ENCODE assay signal across 8 cellular contexts in genomic region chr5:1111727-1112289, GRCh38. TPM values are rescaled to one million over a fixed set of nuclear protein-coding genes. Genes with fewer than 3 reads are reported as not detected.
DNase-seq lines count a peak whose midpoint lies in the region; ATAC-seq and TF ChIP-seq lines count a peak whose summit lies in the region.

TSS of gene SLC12A7 (minus strand) at chr5:1112063. CDS start at chr5:1111991, 72 bp downstream.

- peak within 1 kb of the TSS; percentile 53 for H3K9ac ChIP-seq in IMR-90 (ENCODE audit: low read depth, low read length)
- H3K9ac ChIP-seq in mammary epithelial cell (ENCODE audit: insufficient read depth, low read length) = peak within 1 kb of the TSS; percentile 71

- BruUV-seq in IMR-90 (replicated peaks; lab: Mats Ljungman, UMichigan) (no TSS peak), mammary epithelial cell (replicated peaks; lab: Mats Ljungman, UMichigan) (no TSS peak)

- peak within 1 kb of the TSS; percentile 81 for H3K4me2 ChIP-seq in IMR-90 (ENCODE audit: low read depth, low read length)
- H3K4me2 ChIP-seq in mammary epithelial cell (ENCODE audit: insufficient read depth, low read depth, low read length) = peak within 1 kb of the TSS; percentile 74

- H3K79me1 ChIP-seq in IMR-90 (ENCODE audit: low read depth in 1 of 2, low read length in 2 of 2) = 0 out of 4 replicates have a peak, but pooled peaks cover 0 to 3% of the 10 kb centered on the region in 2 experiments

- WGBS in IMR-90 (ENCODE audit: extremely low coverage in 2 of 2, insufficient read length in 1 of 2), 2 experiments = 1% methylated on average over 16 of the region's 79 CpGs; no CpG with 5 or more reads in 1 of the 2 experiments
- WGBS in mammary epithelial cell (ENCODE audit: low coverage, missing lambda C conversion rate) = no CpG with 5 or more reads among the region's 79 CpGs

- ATAC-seq in IMR-90 (ENCODE audit: low read depth) = peak; percentile 79

- H3K27ac ChIP-seq in IMR-90 (ENCODE audit: insufficient read depth, low read length) (peak within 1 kb of the TSS; percentile 2), mammary epithelial cell (ENCODE audit: insufficient read depth, low read depth, low read length) (peak within 1 kb of the TSS; percentile 36)

- H3K18ac ChIP-seq in IMR-90 (ENCODE audit: low read depth, low read length) = peak within 1 kb of the TSS; percentile 7; the same call in 1 of the 2 replicates

- H3K4me1 ChIP-seq in IMR-90 (ENCODE audit: control insufficient read depth, insufficient read depth, low read length) (peaks cover 4% of the 10 kb centered on the region; the same call in 1 of the 2 replicates), mammary epithelial cell (ENCODE audit: insufficient read depth, low read length) (peaks cover 13% of the 10 kb centered on the region)

- H2BK15ac ChIP-seq in IMR-90 (ENCODE audit: low read depth, low read length) = no peak within 1 kb of the TSS

- peak within 1 kb of the TSS; percentile 88 for H2AK9ac ChIP-seq in IMR-90 (replicated peaks; ENCODE audit: low read depth, low read length, poor library complexity)

- peaks cover 19% of the 10 kb centered on the region for H3K79me2 ChIP-seq in mammary epithelial cell (ENCODE audit: insufficient read depth, low read length)

- no peak within 1 kb of the TSS for H2BK120ac ChIP-seq in IMR-90 (ENCODE audit: low read depth, low read length)

- H3K14ac ChIP-seq in IMR-90 (replicated peaks; ENCODE audit: low read depth, low read length) = peak within 1 kb of the TSS; percentile 79; the same call in 1 of the 2 replicates

- POLR2A ChIA-PET in IMR-90 (lab: Charles Lee; ENCODE audit: unreplicated experiment) = no interaction called here

- peak within 1 kb of the TSS; percentile 26 to 84; a peak in 3 of 4 replicates for H4K8ac ChIP-seq in IMR-90 (ENCODE audit: low read depth in 2 of 2, low read length in 2 of 2)

- H2AK5ac ChIP-seq in IMR-90 (ENCODE audit: low read depth, low read length) = no peak within 1 kb of the TSS

- H2BK20ac ChIP-seq in IMR-90 (ENCODE audit: low read depth, low read length) = no peak within 1 kb of the TSS

- peak; percentile 32; the same call in 1 of the 2 replicates for TF ChIP-seq POLR2A in IMR-90 (IDR thresholded peaks at IDR 0.05; ENCODE audit: low read depth, low read length)

- CTCF ChIA-PET in IMR-90 (lab: Yijun Ruan, JAX) (no interaction called here), mammary epithelial cell (lab: Charles Lee; ENCODE audit: low non-redundant PET) (no interaction called here)

- peaks cover 19% of the 10 kb centered on the region for H3K27me3 ChIP-seq in IMR-90 (ENCODE audit: control insufficient read depth, insufficient read depth, low read length)
- H3K27me3 ChIP-seq in mammary epithelial cell (ENCODE audit: insufficient read depth, low read length) = no peaks in the 10 kb centered on the region
- H3K27me3 ChIP-seq in kidney epithelial cell (ENCODE audit: control insufficient read depth, insufficient read depth, low read length) = no peaks in the 10 kb centered on the region

- H3K23ac ChIP-seq in IMR-90 (ENCODE audit: low read depth, low read length) = peak within 1 kb of the TSS; percentile 76; the same call in 1 of the 2 replicates

- H2AFZ ChIP-seq in IMR-90 (replicated peaks; ENCODE audit: low read length, poor library complexity) = peak within 1 kb of the TSS; percentile 90
- H2AFZ ChIP-seq in mammary epithelial cell (ENCODE audit: low read depth, low read length) = peak within 1 kb of the TSS; percentile 78

- H3K4ac ChIP-seq in IMR-90 (ENCODE audit: low read depth, low read length) = peak within 1 kb of the TSS; percentile 72

- dilution Hi-C loops in IMR-90 (cut with HindIII; ENCODE audit: low sequenced_read_pairs, unreplicated experiment) = no loop called here
- dilution Hi-C loops in mammary epithelial cell (cut with HindIII; ENCODE audit: low sequenced_read_pairs) = no loop called here

- TF ChIP-seq CTCF in AG09309 (IDR thresholded peaks at IDR 0.05; ENCODE audit: control insufficient read depth, insufficient read depth, low read depth, low read length, missing control alignments) (no peak), IMR-90 (conservative IDR thresholded peaks at IDR 0.05; ENCODE audit: low read depth, low read length) (no peak), mammary epithelial cell (conservative IDR thresholded peaks at IDR 0.05 in 1 of 2, IDR thresholded peaks at IDR 0.05 in 1 of 2; ENCODE audit: extremely low read depth in 1 of 2, insufficient read depth in 1 of 2, low read depth in 1 of 2, low read length in 2 of 2) (no peak), kidney epithelial cell (IDR thresholded peaks at IDR 0.05; ENCODE audit: insufficient read depth, low read length, poor library complexity, severe bottlenecking) (no peak)

- no peaks in the 10 kb centered on the region for H3K9me3 ChIP-seq in IMR-90 (ENCODE audit: control insufficient read depth, insufficient read depth, low read length)
- no peaks in the 10 kb centered on the region for H3K9me3 ChIP-seq in mammary epithelial cell (replicated peaks; ENCODE audit: insufficient read depth, low read length)

- peak within 1 kb of the TSS; percentile 58 for H3K4me3 ChIP-seq in AG09309 (ENCODE audit: control insufficient read depth, low read depth, low read length)
- peak within 1 kb of the TSS; percentile 81 for H3K4me3 ChIP-seq in IMR-90 (ENCODE audit: insufficient read depth, low read depth, low read length)
- peak within 1 kb of the TSS; percentile 71 to 88 (median 71) for H3K4me3 ChIP-seq in mammary epithelial cell (replicated peaks in 1 of 3; ENCODE audit: insufficient read depth in 1 of 3, low read depth in 2 of 3, low read length in 3 of 3)
- H3K4me3 ChIP-seq in kidney epithelial cell (ENCODE audit: low read depth, low read length) = peak within 1 kb of the TSS; percentile 83

- in situ Hi-C loops in IMR-90 (cut with MboI; ENCODE audit: low sequenced_read_pairs) (no loop called here), mammary epithelial cell (cut with MboI; ENCODE audit: low sequenced_read_pairs in 2 of 2) (no loop called here)

- peak within 1 kb of the TSS; percentile 68; the same call in 1 of the 2 replicates for H4K91ac ChIP-seq in IMR-90 (ENCODE audit: insufficient read depth, low read depth, low read length)

- no peak for DNase-seq in AG09309 (ENCODE audit: low read depth)
- peak; percentile 62 for DNase-seq in GM19240 (ENCODE audit: insufficient read length, low spot score)
- no peak for DNase-seq in IMR-90
- peak; percentile 41 for DNase-seq in T-helper 22 cell (ENCODE audit: low read depth)
- DNase-seq in mammary epithelial cell = peak; percentile 35
- no peak for DNase-seq in kidney epithelial cell (ENCODE audit: low read depth)
- DNase-seq in stimulated activated CD4-positive, alpha-beta T cell treated with anti-CD3 and anti-CD28 coated beads, Interleukin-15, amount 100 ng/mL, for 48 hours (ENCODE audit: low read depth in 2 of 2) = peak; percentile 26 to 72
- no peak for DNase-seq in A172 (ENCODE audit: low spot score)

- intact Hi-C loops in IMR-90 (cut with micrococcal nuclease) (loop anchor here (10.0 kb wide), 1 partner anchor 107 kb away; the partner anchor contains the start of gene NKD2), mammary epithelial cell (cut with micrococcal nuclease) (loop anchor here (5.0 kb wide), 1 partner anchor 215 kb away; no protein-coding TSS in a partner anchor)

- H4K20me1 ChIP-seq in IMR-90 (ENCODE audit: insufficient read depth, low read length) (no peaks in the 10 kb centered on the region; the same call in 1 of the 2 replicates), mammary epithelial cell (ENCODE audit: insufficient read depth, low read length) (no peaks in the 10 kb centered on the region)

- TF ChIP-seq RAD21 in IMR-90 (IDR thresholded peaks at IDR 0.05; ENCODE audit: low read length) = no peak

- peak within 1 kb of the TSS; percentile 30; the same call in 1 of the 2 replicates for H3K56ac ChIP-seq in IMR-90 (ENCODE audit: extremely low read depth, insufficient read depth, low read length)

- H3K9me1 ChIP-seq in IMR-90 (ENCODE audit: insufficient read depth, low read length) = no peaks in the 10 kb centered on the region

- no peaks in the 10 kb centered on the region for H3K36me3 ChIP-seq in IMR-90 (ENCODE audit: control insufficient read depth, insufficient read depth, low read length)
- H3K36me3 ChIP-seq in mammary epithelial cell (ENCODE audit: insufficient read depth, low read length) = no peaks in the 10 kb centered on the region
- H3K36me3 ChIP-seq in kidney epithelial cell (ENCODE audit: control insufficient read depth, insufficient read depth, low read length) = no peaks in the 10 kb centered on the region

- H2BK5ac ChIP-seq in IMR-90 (ENCODE audit: low read depth, low read length, poor library complexity, severe bottlenecking) = no peak within 1 kb of the TSS

- no peak within 1 kb of the TSS; the same call in 1 of the 2 replicates for H4K5ac ChIP-seq in IMR-90 (ENCODE audit: low read depth, low read length)

TF ChIP-seq in IMR-90, 13 proteins besides CTCF, POLR2A, EP300 and RAD21:
- no peak for TF ChIP-seq MAFK (IDR thresholded peaks at IDR 0.05; ENCODE audit: low read depth, low read length)
- peak; percentile 13; the same call in 1 of the 2 replicates for TF ChIP-seq BHLHE40 (IDR thresholded peaks at IDR 0.05; ENCODE audit: low read depth, low read length)
- TF ChIP-seq, protein P1, sequence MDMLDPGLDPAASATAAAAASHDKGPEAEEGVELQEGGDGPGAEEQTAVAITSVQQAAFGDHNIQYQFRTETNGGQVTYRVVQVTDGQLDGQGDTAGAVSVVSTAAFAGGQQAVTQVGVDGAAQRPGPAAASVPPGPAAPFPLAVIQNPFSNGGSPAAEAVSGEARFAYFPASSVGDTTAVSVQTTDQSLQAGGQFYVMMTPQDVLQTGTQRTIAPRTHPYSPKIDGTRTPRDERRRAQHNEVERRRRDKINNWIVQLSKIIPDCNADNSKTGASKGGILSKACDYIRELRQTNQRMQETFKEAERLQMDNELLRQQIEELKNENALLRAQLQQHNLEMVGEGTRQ (IDR thresholded peaks at IDR 0.05; ENCODE audit: low read depth, low read length) = peak; percentile 89
- TF ChIP-seq MXI1 (IDR thresholded peaks at IDR 0.05; ENCODE audit: borderline replicate concordance, low read depth, low read length) = peak; percentile 56; the same call in 1 of the 2 replicates

RNA-seq across cellular contexts. Expression of gene SLC12A7, which starts in this region (rescaled TPM):
- 3.0 and 3.3 TPM in 2 replicates for total RNA-seq in IMR-90 (2012; rRNA removed)
- polyA plus RNA-seq in IMR-90 (2012; rRNA removed) = 6.1 and 7.5 TPM in 2 replicates
- 3.3 and 6.6 TPM in 2 replicates for polyA plus RNA-seq in IMR-90 (2012; cell fraction: cytosol; rRNA removed)
- 22.0 and 39.5 TPM in 2 replicates for polyA plus RNA-seq in IMR-90 (2012; cell fraction: nucleus; rRNA removed; ENCODE audit: low replicate concordance)
- total RNA-seq in mammary epithelial cell = 10 to 100 TPM; 10.5 to 21.2 TPM
- 6.3 TPM for polyA plus RNA-seq in mammary epithelial cell
- 17.0 TPM for polyA minus RNA-seq in mammary epithelial cell
- total RNA-seq in kidney epithelial cell = 50.3 and 63.3 TPM in 2 replicates
- total RNA-seq in A172 (2014; rRNA removed; shearing (Covaris generic)) = 8.5 and 10.2 TPM in 2 replicates

Comparison
In these comparisons a context has a peak if more than half of its experiments do, and no peak if none do; other contexts are left out.
1. DNase-seq: peak in GM19240 (single experiment), T-helper 22 cell (single experiment), mammary epithelial cell (single experiment) and stimulated activated CD4-positive, alpha-beta T cell treated with anti-CD3 and anti-CD28 coated beads, Interleukin-15, amount 100 ng/mL, for 48 hours (2 of 2); none in AG09309 (single experiment), IMR-90 (single experiment), kidney epithelial cell (single experiment) and A172 (single experiment).
2. Peak in every context shown above with its lines, with median percentiles within 50 percentile points of each other: H3K4me3 ChIP-seq.